ENCODE assay signal across 8 cellular contexts in the genomic region with DNA sequence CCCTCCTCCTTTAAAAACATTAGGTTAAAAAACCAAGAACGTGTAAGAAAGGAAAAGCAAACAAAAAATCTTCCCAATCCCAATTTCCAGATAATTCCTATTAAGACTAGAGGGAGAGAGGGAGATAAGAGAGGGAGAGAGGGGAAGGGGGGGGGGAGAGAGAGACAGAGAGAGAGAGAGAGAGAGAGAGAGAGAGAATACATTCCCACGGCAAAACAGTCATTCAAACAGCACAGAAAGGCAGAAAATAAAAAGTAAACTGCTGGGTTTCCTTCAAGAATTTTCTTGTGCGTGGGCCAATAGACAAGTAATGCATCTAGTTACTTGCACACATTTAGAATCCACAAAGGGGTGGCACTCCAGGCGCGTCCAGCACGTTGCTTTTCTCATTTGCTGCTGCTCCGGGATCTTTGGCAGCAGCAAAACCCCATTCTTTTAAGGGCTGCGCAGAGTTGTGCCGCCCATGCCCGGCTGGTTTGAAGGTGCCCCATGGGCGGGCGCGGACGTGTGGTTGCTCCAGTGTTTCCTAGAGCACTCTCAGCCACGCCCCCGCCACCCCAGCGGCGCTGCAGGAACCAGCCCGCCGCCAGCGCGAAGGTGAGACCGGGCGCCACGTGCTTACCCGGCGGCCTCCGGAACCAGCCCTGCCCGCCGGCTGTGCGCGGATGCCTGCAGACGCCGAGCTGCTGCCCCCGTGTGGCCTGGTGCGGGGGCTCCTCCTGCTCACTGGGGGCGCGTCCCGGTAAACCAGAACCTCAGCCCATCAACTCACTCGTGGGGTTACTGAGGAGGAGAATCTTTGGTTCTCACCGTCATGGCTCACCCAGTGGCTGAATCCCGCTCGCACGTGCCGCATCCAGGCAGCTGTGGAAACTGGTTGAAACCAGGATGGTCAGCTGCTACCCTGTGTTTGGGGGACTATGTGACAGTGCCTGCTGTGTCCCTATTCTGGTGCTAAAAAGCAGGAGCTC. TPM values are rescaled to one million over a fixed set of nuclear protein-coding genes. Genes with fewer than 3 reads are reported as not detected.
DNase-seq lines count a peak whose midpoint lies in the region; ATAC-seq and TF ChIP-seq lines count a peak whose summit lies in the region.

No MANE protein-coding gene starts in this region.

- H3K27ac Mint-ChIP-seq in Caco-2 (ENCODE audit: unreplicated experiment) = no peak overlapping the region

- CTCF ChIA-PET in Caco-2 (lab: Charles Lee) = interaction anchor here (1.0 to 1.1 kb wide), 2 partner anchors 9 to 577 kb away, joined by 3 to 5 read pairs; no protein-coding TSS in a partner anchor
- CTCF ChIA-PET in PC-9 (lab: Charles Lee) = interaction anchor here (0.5 kb wide), 2 partner anchors 50 to 144 kb away, joined by 3 to 5 read pairs; no protein-coding TSS in a partner anchor

- DNase-seq in Caco-2 (peak; percentile 91 to 94), HPDE6-E6E7 (ENCODE audit: extremely low spot score) (peak; percentile 77), PC-9 (peak; percentile 49 to 85), fibroblast of the aortic adventitia (ENCODE audit: low read depth) (peak; percentile 58), omental fat pad (ENCODE audit: low spot score) (peak; percentile 25), tibial artery (peak; percentile 49 to 70)
- DNase-seq in activated T-helper 1 cell treated with anti-CD3 and anti-CD28 coated beads, Interleukin-2, amount 50 U/mL, for 16 hours (ENCODE audit: low read depth in 1 of 2, low spot score in 1 of 2) = peak; percentile 18 to 48

- H3F3A ChIP-seq in PC-9 (ENCODE audit: insufficient read depth, low read depth) = no peaks in the 10 kb centered on the region

- peak; percentile 91 to 92 for TF ChIP-seq CTCF in Caco-2 (IDR thresholded peaks at IDR 0.05; ENCODE audit: insufficient read depth in 1 of 2, low read depth in 1 of 2, low read length in 1 of 2, severe bottlenecking in 1 of 2, unreplicated experiment in 1 of 2)
- peak; percentile 69 for TF ChIP-seq CTCF in PC-9 (conservative IDR thresholded peaks at IDR 0.05)
- TF ChIP-seq CTCF in fibroblast of the aortic adventitia (IDR thresholded peaks at IDR 0.05; ENCODE audit: insufficient read depth, low read length) = peak; percentile 72
- no peak for TF ChIP-seq CTCF in omental fat pad (IDR thresholded peaks at IDR 0.05)
- TF ChIP-seq CTCF in tibial artery (IDR thresholded peaks at IDR 0.05) = peak; percentile 58 to 60

- H2AFZ ChIP-seq in PC-9 = 0 out of 2 replicates have a peak overlapping the region, but pooled peaks have one; percentile 35

- H3K9me2 ChIP-seq in PC-9 (ENCODE audit: insufficient read depth) = no peaks in the 10 kb centered on the region

- POLR2A ChIA-PET in Caco-2 (lab: Charles Lee) = no interaction called here
- POLR2A ChIA-PET in PC-9 (lab: Charles Lee; ENCODE audit: unreplicated experiment) = interaction anchor here (0.5 kb wide), 1 partner anchor 378 kb away, joined by 4 read pairs; no protein-coding TSS in a partner anchor

- H3K79me2 ChIP-seq in PC-9 (ENCODE audit: low read depth) = no peaks in the 10 kb centered on the region

- peak overlapping the region; percentile 67 for H3K4me2 ChIP-seq in PC-9

- H3K4me3 ChIP-seq in Caco-2 (ENCODE audit: low read depth, low read length) (peak overlapping the region; percentile 46), PC-9 (peak overlapping the region; percentile 40; the same call in 1 of the 2 replicates), fibroblast of the aortic adventitia (ENCODE audit: low read depth, low read length) (peak overlapping the region; percentile 46), tibial artery (peak overlapping the region in 1 of 2 donors; percentile 35)

- H3K27me3 Mint-ChIP-seq in Caco-2 (ENCODE audit: insufficient read depth, unreplicated experiment) = peaks cover 15% of the 10 kb centered on the region

- peaks cover 12% of the 10 kb centered on the region for H3K9me3 Mint-ChIP-seq in Caco-2 (ENCODE audit: unreplicated experiment)

- peaks cover 8% of the 10 kb centered on the region for H3K4me1 Mint-ChIP-seq in Caco-2 (ENCODE audit: low read depth, unreplicated experiment)

- H3K36me3 Mint-ChIP-seq in Caco-2 (ENCODE audit: insufficient read depth, unreplicated experiment) = no peaks in the 10 kb centered on the region

- ATAC-seq in GM21360 (IDR thresholded peaks at IDR 0.05; ENCODE audit: unreplicated experiment) (peak; percentile 96), omental fat pad (ENCODE audit: low FRiP score) (peak; percentile 87)

- H3K4me1 ChIP-seq in Caco-2 = peaks cover 8% of the 10 kb centered on the region; the same call in 1 of the 2 replicates
- H3K4me1 ChIP-seq in PC-9 (replicated peaks; ENCODE audit: insufficient read depth) = 0 out of 2 replicates have a peak, but pooled peaks cover 5% of the 10 kb centered on the region
- peaks cover 0 to 11% (median 9%) of the 10 kb centered on the region in 4 donors for H3K4me1 ChIP-seq in tibial artery

- H3K27me3 ChIP-seq in Caco-2 (replicated peaks; ENCODE audit: control insufficient read depth, insufficient read depth, low read length) (no peaks in the 10 kb centered on the region), PC-9 (ENCODE audit: insufficient read depth, low read depth) (0 out of 2 replicates have a peak, but pooled peaks cover 9% of the 10 kb centered on the region), tibial artery (peaks cover 0 to 55% of the 10 kb centered on the region in 2 donors)

- H3K9me3 ChIP-seq in Caco-2 (no peaks in the 10 kb centered on the region), PC-9 (ENCODE audit: insufficient read depth, low read depth) (peaks cover 3% of the 10 kb centered on the region; the same call in 1 of the 2 replicates), tibial artery (no peaks in the 10 kb centered on the region)

- intact Hi-C loops in Caco-2 (cut with micrococcal nuclease; ENCODE audit: unreplicated experiment) (loop anchor here (1.0 to 5.0 kb wide), 3 partner anchors 226 to 577 kb away; a partner anchor contains a TSS), PC-9 (cut with micrococcal nuclease; ENCODE audit: unreplicated experiment) (loop anchor here (1.0 to 10.0 kb wide), 5 partner anchors 79 to 577 kb away; a partner anchor contains a TSS), tibial artery (cut with DNase I; ENCODE audit: low total_unique reads) (loop anchor here (5.0 kb wide), 1 partner anchor 301 kb away; a partner anchor contains a TSS)

- peak overlapping the region; percentile 73 for H3K4me3 Mint-ChIP-seq in Caco-2 (ENCODE audit: unreplicated experiment)

- no peaks in the 10 kb centered on the region for H4K20me1 ChIP-seq in PC-9 (ENCODE audit: insufficient read depth)

- H3K27ac ChIP-seq in PC-9 (no peak overlapping the region), tibial artery (no peak overlapping the region)

- H3K36me3 ChIP-seq in Caco-2 (ENCODE audit: control insufficient read depth, insufficient read depth, low read length) (no peaks in the 10 kb centered on the region), PC-9 (ENCODE audit: low read depth) (no peaks in the 10 kb centered on the region), tibial artery (no peaks in the 10 kb centered on the region)

- BruUV-seq in Caco-2 (replicated peaks; lab: Mats Ljungman, UMichigan) = no TSS peak
- BruUV-seq in PC-9 (replicated peaks; lab: Mats Ljungman, UMichigan) = no TSS peak

RNA-seq across cellular contexts. Expression of a gene that starts 44.6 kb away (rescaled TPM):
- total RNA-seq in Caco-2 (2022) (190 and 224 TPM in 2 replicates), PC-9 (2021) (42.2 and 63.5 TPM in 2 replicates), fibroblast of the aortic adventitia (ENCODE audit: low replicate concordance) (48.3 and 400 TPM in 2 replicates), omental fat pad (10 to 100 TPM; 15.8 to 45.9 (median 29.1) TPM)

RNA-seq across cellular contexts. Expression of a gene that starts 48.6 kb away (rescaled TPM):
- total RNA-seq in Caco-2 (2022) = not detected in 2 replicates
- 2.2 and 3.4 TPM in 2 replicates for total RNA-seq in PC-9 (2021)
- total RNA-seq in fibroblast of the aortic adventitia (ENCODE audit: low replicate concordance) = not detected in 2 replicates
- 1 to 10 TPM in 1 of 4 donors, under 1 TPM in 1, not detected in 2; 0.56 to 1.1 TPM for total RNA-seq in omental fat pad

Comparison
In these comparisons a context has a peak if more than half of its experiments do, and no peak if none do; other contexts are left out.
1. DNase-seq: peak in every context shown above with its lines; median percentile 92 in Caco-2; 77 in HPDE6-E6E7; 67 in PC-9; 60 in tibial artery; 58 in fibroblast of the aortic adventitia; 33 in activated T-helper 1 cell treated with anti-CD3 and anti-CD28 coated beads, Interleukin-2, amount 50 U/mL, for 16 hours; 25 in omental fat pad.
2. CTCF ChIP-seq: peak in Caco-2 (2 of 2), PC-9 (single experiment), fibroblast of the aortic adventitia (single experiment) and tibial artery (2 of 2); none in omental fat pad (0 of 3).